ENCODE assay signal across 8 cellular contexts in genomic region chr2:10297950-10298349, GRCh38.
DNase-seq lines count a peak whose midpoint lies in the region; ATAC-seq and TF ChIP-seq lines count a peak whose summit lies in the region.

No MANE protein-coding gene starts in this region.

- no peaks in the 10 kb centered on the region for H3K27me3 ChIP-seq in muscle layer of duodenum (ENCODE audit: low read depth, low read length)

- ATAC-seq in GM18498 (IDR thresholded peaks at IDR 0.05; ENCODE audit: unreplicated experiment) (no peak), GM18909 (IDR thresholded peaks at IDR 0.05; ENCODE audit: poor library complexity, unreplicated experiment) (no peak), GM19467 (IDR thresholded peaks at IDR 0.05; ENCODE audit: unreplicated experiment) (no peak)

- DNase-seq in ELR (ENCODE audit: low read depth) (peak; percentile 98), SW480 (ENCODE audit: low spot score) (peak; percentile 88), astrocyte of the spinal cord (ENCODE audit: low read depth, low spot score) (peak; percentile 71), coronary artery (ENCODE audit: low spot score) (no peak)

- in situ Hi-C loops in astrocyte of the spinal cord (cut with HindIII; ENCODE audit: low sequenced_read_pairs): no loop called here

- H3K36me3 ChIP-seq in muscle layer of duodenum (ENCODE audit: control insufficient read depth in 1 of 2, insufficient read depth in 2 of 2, low read length in 2 of 2): no peaks in the 10 kb centered on the region

- H3K9me3 ChIP-seq in muscle layer of duodenum (ENCODE audit: control insufficient read depth in 1 of 2, low read length in 2 of 2): peaks cover 0 to 4% of the 10 kb centered on the region in 2 donors

- H3K27ac ChIP-seq in muscle layer of duodenum (ENCODE audit: low read length) (peak overlapping the region; percentile 43), coronary artery (peak overlapping the region in 1 of 2 donors; percentile 54)

- no peak for TF ChIP-seq CTCF in astrocyte of the spinal cord (IDR thresholded peaks at IDR 0.05; ENCODE audit: low read depth, low read length)
- TF ChIP-seq CTCF in coronary artery (IDR thresholded peaks at IDR 0.05): no peak

- H3K4me1 ChIP-seq in muscle layer of duodenum (ENCODE audit: control insufficient read depth in 1 of 2, insufficient read depth in 2 of 2, low read length in 2 of 2): no peaks in the 10 kb centered on the region

- H3K4me3 ChIP-seq in astrocyte of the spinal cord (ENCODE audit: low read depth, low read length) (no peak overlapping the region), muscle layer of duodenum (ENCODE audit: low read depth in 1 of 2, low read length in 2 of 2) (no peak overlapping the region), coronary artery (no peak overlapping the region)
